14 cellular contexts compared by ENCODE assay signal in genomic region chr4:53589511-53589910, GRCh38. TPM values are rescaled to one million over a fixed set of nuclear protein-coding genes. Genes with fewer than 3 reads are reported as not detected.
"Had no signal": no experiment of that assay in that cellular context is flagged by ENCODE, and none has a peak within 500 bp of the region (broad histone marks: within the 10 kb centered on the region; RNA-seq: fewer than 3 reads in every experiment).

No MANE protein-coding gene starts in this region.

- H3K4me3 Mint-ChIP-seq: activated CD4-positive, alpha-beta memory T cell treated with anti-CD3 and anti-CD28 coated beads, Interleukin-2, amount 10 ng/mL, durations not matched to agents 7 days and 5 days; natural killer cell treated with Interleukin-12 subunit alpha and Interleukin-12 subunit beta and Interleukin-15 and Interleukin-18, amount 100 ng/mL, for 72 hours had no signal

- H3K9me3 Mint-ChIP-seq: activated CD4-positive, alpha-beta memory T cell treated with anti-CD3 and anti-CD28 coated beads, Interleukin-2, amount 10 ng/mL, durations not matched to agents 7 days and 5 days; natural killer cell treated with Interleukin-12 subunit alpha and Interleukin-12 subunit beta and Interleukin-15 and Interleukin-18, amount 100 ng/mL, for 72 hours had no signal

- H3K4me3 ChIP-seq: ascending aorta, mucosa of descending colon, psoas muscle had no signal

- DNase-seq: activated CD4-positive, alpha-beta memory T cell treated with anti-CD3 and anti-CD28 coated beads, Interleukin-2, amount 10 ng/mL, durations not matched to agents 7 days and 5 days; activated CD4-positive, alpha-beta T cell treated with anti-CD3 and anti-CD28 coated beads for 1 hour; hypothalamus; left cardiac atrium; mucosa of descending colon; occipital lobe; psoas muscle; stimulated activated CD4-positive, alpha-beta T cell treated with anti-CD3 and anti-CD28 coated beads, Interleukin-15, amount 100 ng/mL, for 24 hours; stimulated activated CD4-positive, alpha-beta T cell treated with anti-CD3 and anti-CD28 coated beads, Interleukin-4, amount 100 ng/mL, for 4 hours; stomach; thyroid gland had no signal

- H3K27ac Mint-ChIP-seq: activated CD4-positive, alpha-beta memory T cell treated with anti-CD3 and anti-CD28 coated beads, Interleukin-2, amount 10 ng/mL, durations not matched to agents 7 days and 5 days; natural killer cell treated with Interleukin-12 subunit alpha and Interleukin-12 subunit beta and Interleukin-15 and Interleukin-18, amount 100 ng/mL, for 72 hours had no signal

- H3K4me1 ChIP-seq: ascending aorta had no signal

- H3K9me3 ChIP-seq: ascending aorta, mucosa of descending colon, psoas muscle, stomach, thyroid gland, vagina had no signal

- H3K36me3 Mint-ChIP-seq: natural killer cell treated with Interleukin-12 subunit alpha and Interleukin-12 subunit beta and Interleukin-15 and Interleukin-18, amount 100 ng/mL, for 72 hours had no signal

- H3K27me3 ChIP-seq: ascending aorta, stomach, thyroid gland, vagina had no signal

- H3K27ac ChIP-seq: ascending aorta, psoas muscle, vagina had no signal

- H3K36me3 ChIP-seq: ascending aorta, stomach, thyroid gland, vagina had no signal

RNA-seq across cellular contexts. Expression of gene LNX1, which starts 1.8 kb away (rescaled TPM):
- total RNA-seq: activated CD4-positive, alpha-beta memory T cell treated with anti-CD3 and anti-CD28 coated beads, Interleukin-2, amount 10 ng/mL, durations not matched to agents 7 days and 5 days; natural killer cell treated with Interleukin-12 subunit alpha and Interleukin-12 subunit beta and Interleukin-15 and Interleukin-18, amount 100 ng/mL, for 72 hours had no signal
